Comparison of ENCODE assay signal across 8 cellular contexts in genomic region chr19:39342647-39343305, GRCh38. TPM values are rescaled to one million over a fixed set of nuclear protein-coding genes. Genes with fewer than 3 reads are reported as not detected.
DNase-seq lines count a peak whose midpoint lies in the region; ATAC-seq, FAIRE-seq and TF ChIP-seq lines count a peak whose summit lies in the region.

No MANE protein-coding gene starts in this region.

- H3K36me3 ChIP-seq in PC-9 (ENCODE audit: low read depth) = 0 out of 2 replicates have a peak, but pooled peaks cover 10% of the 10 kb centered on the region
- H3K36me3 ChIP-seq in H1 (ENCODE audit: control insufficient read depth in 2 of 4, insufficient read depth in 4 of 4, low read length in 3 of 4) = 0 out of 8 replicates have a peak, but pooled peaks cover 0 to 4% (median 0%) of the 10 kb centered on the region in 4 experiments

- H3K36me3 Mint-ChIP-seq in naive B cell = peaks cover 0 to 20% of the 10 kb centered on the region in 2 donors

- H3K27ac ChIP-seq in PC-9 = no peak overlapping the region; the same call in 1 of the 2 replicates
- no peak overlapping the region; the same call in 1 of the 2 replicates for H3K27ac ChIP-seq in H1 (ENCODE audit: low read depth, low read length)

- H3K9me2 ChIP-seq in PC-9 (ENCODE audit: insufficient read depth) = no peaks in the 10 kb centered on the region

- no peak for TF ChIP-seq RAD21 in H1 (IDR thresholded peaks at IDR 0.05 in 1 of 2, conservative IDR thresholded peaks at IDR 0.05 in 1 of 2; ENCODE audit: low read depth in 2 of 2, low read length in 2 of 2)

- H3F3A ChIP-seq in PC-9 (ENCODE audit: insufficient read depth, low read depth) = peaks cover 5% of the 10 kb centered on the region; the same call in 1 of the 2 replicates

- no peak overlapping the region for H2AK5ac ChIP-seq in H1 (ENCODE audit: low read depth, low read length)

- no peak overlapping the region for H2BK15ac ChIP-seq in H1 (ENCODE audit: low read length)

- peak overlapping the region in 3 of 4 experiments; percentile 16 to 79 (median 22); a peak in 4 of 7 replicates for H3K9ac ChIP-seq in H1 (replicated peaks in 1 of 4; ENCODE audit: extremely low read depth in 1 of 4, low read depth in 3 of 4, low read length in 3 of 4)

- no peak overlapping the region for H2BK120ac ChIP-seq in H1 (replicated peaks; ENCODE audit: low read depth, low read length)

- H4K20me1 ChIP-seq in PC-9 (ENCODE audit: insufficient read depth) = peaks cover 23% of the 10 kb centered on the region
- H4K20me1 ChIP-seq in H1 (replicated peaks in 1 of 2; ENCODE audit: control insufficient read depth in 1 of 2, insufficient read depth in 2 of 2, low read length in 2 of 2) = peaks cover 9 to 20% of the 10 kb centered on the region in 2 experiments

- H3K9me3 ChIP-seq in PC-9 (ENCODE audit: insufficient read depth, low read depth) (no peaks in the 10 kb centered on the region), H1 (ENCODE audit: insufficient read depth in 2 of 2, low read depth in 1 of 2, low read length in 1 of 2) (no peaks in the 10 kb centered on the region)

- FAIRE-seq in H1 (lab: Jason Lieb, UNC) = no peak

- no peak overlapping the region for H2BK12ac ChIP-seq in H1 (ENCODE audit: low read depth, low read length)

- 5% methylated on average over 9 of the region's 51 CpGs; no CpG with 5 or more reads in 1 of the 2 experiments for WGBS in H1 (ENCODE audit: extremely low coverage in 1 of 2, insufficient coverage in 1 of 2, insufficient read length in 1 of 2, insufficient replicate concordance in 2 of 2, low coverage in 1 of 2, low lambda C conversion rate in 2 of 2, missing lambda C conversion rate in 1 of 2), 2 experiments

- POLR2A ChIA-PET in PC-9 (lab: Charles Lee; ENCODE audit: unreplicated experiment) = interaction anchor here (0.5 to 1.1 kb wide), 7 partner anchors 43 to 981 kb away, joined by 4 to 25 read pairs (median 5); partner anchors contain the start of gene RPS16
- POLR2A ChIA-PET in H1 (lab: Charles Lee; ENCODE audit: partially characterized antibody) = interaction anchor here (0.7 to 2.2 kb wide), 9 partner anchors 48 to 93 kb away, joined by 3 to 8 read pairs (median 6); partner anchors contain the start of genes MED29, PAF1, PLEKHG2 and RPS16

- H2BK5ac ChIP-seq in H1 (ENCODE audit: low read depth, low read length) = no peak overlapping the region

- no peak for TF ChIP-seq EP300 in H1 (IDR thresholded peaks at IDR 0.05; ENCODE audit: borderline replicate concordance in 1 of 2, low read depth in 2 of 2, low read length in 2 of 2)

- peak overlapping the region; percentile 59 for H3K56ac ChIP-seq in H1 (replicated peaks; ENCODE audit: insufficient read length, low read depth, low read length)

- H3K23ac ChIP-seq in H1 (ENCODE audit: insufficient read length) = no peak overlapping the region

- TF ChIP-seq CTCF in PC-9 (conservative IDR thresholded peaks at IDR 0.05) (no peak), H1 (IDR thresholded peaks at IDR 0.05; ENCODE audit: control extremely low read depth in 1 of 3, insufficient read depth in 1 of 3, low read depth in 1 of 3, low read length in 3 of 3) (no peak)

- no peaks in the 10 kb centered on the region for H3K27me3 Mint-ChIP-seq in naive B cell

- no peak overlapping the region for H3K14ac ChIP-seq in H1 (ENCODE audit: insufficient read length)

- no peak overlapping the region for H2BK20ac ChIP-seq in H1 (ENCODE audit: low read length)

- CTCF ChIA-PET in PC-9 (lab: Charles Lee) (interaction anchor here (0.6 to 1.0 kb wide), 9 partner anchors 11 to 1051 kb away, joined by 3 to 15 read pairs (median 5); partner anchors contain the start of gene TIMM50), H1 (lab: Charles Lee; ENCODE audit: partially characterized antibody) (interaction anchor here (0.7 to 1.6 kb wide), 5 partner anchors 16 to 128 kb away, joined by 3 to 4 read pairs (median 3); partner anchors contain the start of gene IFNL1)

- peaks cover 62% of the 10 kb centered on the region for H3K79me2 ChIP-seq in PC-9 (ENCODE audit: low read depth)
- H3K79me2 ChIP-seq in H1 (ENCODE audit: control insufficient read depth in 1 of 2, insufficient read depth in 2 of 2, low read length in 2 of 2) = peaks cover 0 to 32% of the 10 kb centered on the region in 2 experiments; a peak in 2 of 4 replicates

- intact Hi-C loops in PC-9 (cut with micrococcal nuclease; ENCODE audit: unreplicated experiment) = loop anchor here (1.0 to 5.0 kb wide), 4 partner anchors 70 to 380 kb away; partner anchors contain the start of genes FBXO27 and PLEKHG2

- no peak overlapping the region for H4K5ac ChIP-seq in H1 (ENCODE audit: insufficient read length, low read depth, low read length)

- peaks cover 0 to 2% (median 0%) of the 10 kb centered on the region in 7 donors for H3K9me3 Mint-ChIP-seq in naive B cell

- H3K4me3 ChIP-seq in PC-9 (peak overlapping the region; percentile 89), H1 (ENCODE audit: extremely low read depth in 1 of 4, insufficient read depth in 2 of 4, low read depth in 3 of 4, low read length in 4 of 4) (peak overlapping the region; percentile 63 to 77 (median 76))

- peaks cover 15% of the 10 kb centered on the region for H3K23me2 ChIP-seq in H1 (ENCODE audit: low read depth, low read length)

- H3K27me3 ChIP-seq in PC-9 (ENCODE audit: insufficient read depth, low read depth) (no peaks in the 10 kb centered on the region), H1 (replicated peaks in 1 of 4; ENCODE audit: control insufficient read depth in 3 of 4, extremely low read depth in 1 of 4, insufficient read depth in 3 of 4, low read length in 3 of 4) (no peaks in the 10 kb centered on the region)

- no peak overlapping the region for H4K91ac ChIP-seq in H1 (replicated peaks; ENCODE audit: insufficient read length, low read length)

- no peak for TF ChIP-seq POLR2A in H1 (IDR thresholded peaks at IDR 0.05; ENCODE audit: control extremely low read depth in 1 of 2, low read depth in 2 of 2, low read length in 2 of 2)

- H3K4ac ChIP-seq in H1 (replicated peaks; ENCODE audit: insufficient read length, low read depth, low read length) = no peak overlapping the region

- H3K18ac ChIP-seq in H1 (ENCODE audit: extremely low read depth, low read length) = no peak overlapping the region; the same call in 1 of the 2 replicates

- peaks cover 9% of the 10 kb centered on the region for H3K79me1 ChIP-seq in H1 (ENCODE audit: low read depth, low read length)

- no peak overlapping the region for H4K8ac ChIP-seq in H1 (ENCODE audit: extremely low read depth, insufficient read depth, low read length)

- BruUV-seq in PC-9 (replicated peaks; lab: Mats Ljungman, UMichigan) = no TSS peak

- peak overlapping the region; percentile 88 for H3K4me2 ChIP-seq in PC-9
- peak overlapping the region; percentile 58 to 73 for H3K4me2 ChIP-seq in H1 (ENCODE audit: insufficient read depth in 1 of 2, low read depth in 2 of 2, low read length in 2 of 2)

- H2AFZ ChIP-seq in PC-9 (peak overlapping the region; percentile 45; the same call in 1 of the 2 replicates), H1 (ENCODE audit: low read length) (no peak overlapping the region)

- H3K4me1 ChIP-seq in PC-9 (replicated peaks; ENCODE audit: insufficient read depth) (peaks cover 16% of the 10 kb centered on the region), H1 (replicated peaks in 1 of 4; ENCODE audit: control insufficient read depth in 3 of 4, insufficient read depth in 4 of 4, low read length in 3 of 4) (peaks cover 2 to 9% (median 3%) of the 10 kb centered on the region in 4 experiments; a peak in 4 of 7 replicates)

- peak; percentile 1 for ATAC-seq in GM18502 (IDR thresholded peaks at IDR 0.05; ENCODE audit: poor library complexity, unreplicated experiment)
- peak; percentile 1 to 2 for ATAC-seq in naive B cell (ENCODE audit: low read depth in 2 of 2)
- ATAC-seq in GM18909 (IDR thresholded peaks at IDR 0.05; ENCODE audit: poor library complexity, unreplicated experiment) = no peak

- peaks cover 61 to 78% (median 71%) of the 10 kb centered on the region in 3 donors for H3K4me1 Mint-ChIP-seq in naive B cell

- peak overlapping the region; percentile 79 to 95 (median 93) for H3K27ac Mint-ChIP-seq in naive B cell

- in situ Hi-C loops in KBM-7 (cut with MboI; ENCODE audit: low pct_unique_long_range_greater_than_20kb, low sequenced_read_pairs) = no loop called here

- DNase-seq in PC-9 (no peak), H1 (ENCODE audit: low read depth in 1 of 2, low spot score in 2 of 2) (no peak), naive B cell (no peak), 8988T (no peak), KBM-7 (no peak), GM19238 (ENCODE audit: insufficient read length, low spot score) (no peak)

- peak overlapping the region; percentile 79 to 99 (median 87) for H3K4me3 Mint-ChIP-seq in naive B cell

RNA-seq across cellular contexts. Expression of gene SAMD4B, which starts 0.6 kb away (rescaled TPM):
- 152 and 163 TPM in 2 replicates for total RNA-seq in PC-9 (2021)
- 158 and 161 TPM in 2 replicates for total RNA-seq in H1 (2021; fragmentation: NEBNext Ultra II Directional; extraction: Animal tissue kit (Norgen Biotek cat#: 25700))
- polyA plus RNA-seq in H1 (2011; rRNA removed) (137 and 189 TPM in 2 replicates), naive B cell (ENCODE audit: low read depth in 6 of 6) (10 to 100 TPM in 3 of 6 donors, 1 to 10 TPM in 3; 6.2 to 20.5 (median 9.7) TPM)
- 75.7 TPM for polyA plus RNA-seq in H1 (2011; cell fraction: cytosol; rRNA removed)
- 158 TPM for polyA plus RNA-seq in H1 (2011; cell fraction: nucleus; rRNA removed)
- polyA plus RNA-seq in H1 (2012, experiment 1 of 2) = 128 to 184 TPM (median 152 TPM) in 4 replicates
- polyA plus RNA-seq in H1 (2012, experiment 2 of 2) = 152 TPM
- 146 TPM for polyA plus RNA-seq in H1 (2013, experiment 1 of 2)
- 143 TPM for polyA plus RNA-seq in H1 (2013, experiment 2 of 2)
- polyA minus RNA-seq in H1 (2011; rRNA and poly(A)+ RNA removed) = 84.1 and 116 TPM in 2 replicates
- polyA minus RNA-seq in H1 (2011; cell fraction: cytosol; rRNA and poly(A)+ RNA removed) = 86.4 TPM
- 65.0 TPM for polyA minus RNA-seq in H1 (2011; cell fraction: nucleus; rRNA and poly(A)+ RNA removed)

RNA-seq across cellular contexts. Expression of gene GMFG, which starts 6.9 kb away (rescaled TPM):
- total RNA-seq in PC-9 (2021) = 0.78 TPM in 1 of 2 replicates, not detected in the other
- total RNA-seq in H1 (2021; fragmentation: NEBNext Ultra II Directional; extraction: Animal tissue kit (Norgen Biotek cat#: 25700)) = not detected in 2 replicates
- polyA plus RNA-seq in H1 (2011; rRNA removed) (0.24 and 0.26 TPM in 2 replicates), naive B cell (ENCODE audit: low read depth in 6 of 6) (1,000 to 10,000 TPM in 1 of 6 donors, 100 to 1,000 TPM in 5; 750 to 1,029 (median 856) TPM)
- polyA plus RNA-seq in H1 (2011; cell fraction: cytosol; rRNA removed) = 0.17 TPM
- not detected for polyA plus RNA-seq in H1 (2011; cell fraction: nucleus; rRNA removed)
- polyA plus RNA-seq in H1 (2012, experiment 1 of 2) = 0.36 to 0.66 TPM (median 0.58 TPM) in 3 of 4 replicates, not detected in the other
- not detected for polyA plus RNA-seq in H1 (2012, experiment 2 of 2)
- 0.77 TPM for polyA plus RNA-seq in H1 (2013, experiment 1 of 2)
- polyA plus RNA-seq in H1 (2013, experiment 2 of 2) = 0.53 TPM
- polyA minus RNA-seq in H1 (2011; rRNA and poly(A)+ RNA removed) = 1.9 TPM in 1 of 2 replicates, not detected in the other
- polyA minus RNA-seq in H1 (2011; cell fraction: cytosol; rRNA and poly(A)+ RNA removed) = not detected
- polyA minus RNA-seq in H1 (2011; cell fraction: nucleus; rRNA and poly(A)+ RNA removed) = not detected

RNA-seq across cellular contexts. Expression of gene LRFN1, which starts 22.1 kb away (rescaled TPM):
- total RNA-seq in PC-9 (2021) = 2.3 and 4.0 TPM in 2 replicates
- total RNA-seq in H1 (2021; fragmentation: NEBNext Ultra II Directional; extraction: Animal tissue kit (Norgen Biotek cat#: 25700)) = 6.6 and 7.5 TPM in 2 replicates
- 2.4 and 6.1 TPM in 2 replicates for polyA plus RNA-seq in H1 (2011; rRNA removed)
- 2.3 TPM for polyA plus RNA-seq in H1 (2011; cell fraction: cytosol; rRNA removed)
- polyA plus RNA-seq in H1 (2011; cell fraction: nucleus; rRNA removed) = 3.7 TPM
- 1.9 to 4.8 TPM (median 3.9 TPM) in 4 replicates for polyA plus RNA-seq in H1 (2012, experiment 1 of 2)
- 3.1 TPM for polyA plus RNA-seq in H1 (2012, experiment 2 of 2)
- polyA plus RNA-seq in H1 (2013, experiment 1 of 2) = 8.1 TPM
- polyA plus RNA-seq in H1 (2013, experiment 2 of 2) = 8.5 TPM
- polyA minus RNA-seq in H1 (2011; rRNA and poly(A)+ RNA removed) = 0.68 and 1.4 TPM in 2 replicates
- polyA minus RNA-seq in H1 (2011; cell fraction: cytosol; rRNA and poly(A)+ RNA removed) = 3.8 TPM
- 5.0 TPM for polyA minus RNA-seq in H1 (2011; cell fraction: nucleus; rRNA and poly(A)+ RNA removed)
- 1 to 10 TPM in 5 of 6 donors, not detected in 1; 1.0 to 2.2 (median 1.6) TPM for polyA plus RNA-seq in naive B cell (ENCODE audit: low read depth in 6 of 6)

RNA-seq across cellular contexts. Expression of gene IFNL1, which starts 46.6 kb away (rescaled TPM):
- not detected in 2 replicates for total RNA-seq in PC-9 (2021)
- total RNA-seq in H1 (2021; fragmentation: NEBNext Ultra II Directional; extraction: Animal tissue kit (Norgen Biotek cat#: 25700)) = not detected in 2 replicates
- polyA plus RNA-seq in H1 (2011; rRNA removed) (not detected in 2 replicates), naive B cell (ENCODE audit: low read depth in 6 of 6) (not detected)
- not detected for polyA plus RNA-seq in H1 (2011; cell fraction: cytosol; rRNA removed)
- not detected for polyA plus RNA-seq in H1 (2011; cell fraction: nucleus; rRNA removed)
- not detected in 4 replicates for polyA plus RNA-seq in H1 (2012, experiment 1 of 2)
- polyA plus RNA-seq in H1 (2012, experiment 2 of 2) = not detected
- polyA plus RNA-seq in H1 (2013, experiment 1 of 2) = not detected
- polyA plus RNA-seq in H1 (2013, experiment 2 of 2) = not detected
- not detected in 2 replicates for polyA minus RNA-seq in H1 (2011; rRNA and poly(A)+ RNA removed)
- polyA minus RNA-seq in H1 (2011; cell fraction: cytosol; rRNA and poly(A)+ RNA removed) = not detected
- polyA minus RNA-seq in H1 (2011; cell fraction: nucleus; rRNA and poly(A)+ RNA removed) = not detected

RNA-seq across cellular contexts. Expression of gene PAF1, which starts 48.1 kb away (rescaled TPM):
- total RNA-seq in PC-9 (2021) = 54.3 and 61.1 TPM in 2 replicates
- 31.4 and 33.1 TPM in 2 replicates for total RNA-seq in H1 (2021; fragmentation: NEBNext Ultra II Directional; extraction: Animal tissue kit (Norgen Biotek cat#: 25700))
- 58.6 and 67.8 TPM in 2 replicates for polyA plus RNA-seq in H1 (2011; rRNA removed)
- polyA plus RNA-seq in H1 (2011; cell fraction: cytosol; rRNA removed) = 40.0 TPM
- polyA plus RNA-seq in H1 (2011; cell fraction: nucleus; rRNA removed) = 36.3 TPM
- 39.0 to 40.5 TPM (median 39.8 TPM) in 4 replicates for polyA plus RNA-seq in H1 (2012, experiment 1 of 2)
- polyA plus RNA-seq in H1 (2012, experiment 2 of 2) = 12.1 TPM
- 25.0 TPM for polyA plus RNA-seq in H1 (2013, experiment 1 of 2)
- polyA plus RNA-seq in H1 (2013, experiment 2 of 2) = 22.3 TPM
- 15.7 and 16.5 TPM in 2 replicates for polyA minus RNA-seq in H1 (2011; rRNA and poly(A)+ RNA removed)
- 22.2 TPM for polyA minus RNA-seq in H1 (2011; cell fraction: cytosol; rRNA and poly(A)+ RNA removed)
- 36.7 TPM for polyA minus RNA-seq in H1 (2011; cell fraction: nucleus; rRNA and poly(A)+ RNA removed)
- polyA plus RNA-seq in naive B cell (ENCODE audit: low read depth in 6 of 6) = 10 to 100 TPM; 11.6 to 62.4 (median 41.0) TPM
